In genomic region chr16:4415538-4416199, GRCh38 we compare ENCODE assay signal across 8 cellular contexts. TPM values are rescaled to one million over a fixed set of nuclear protein-coding genes. Genes with fewer than 3 reads are reported as not detected.
DNase-seq lines count a peak whose midpoint lies in the region; ATAC-seq lines count a peak whose summit lies in the region.

No MANE protein-coding gene starts in this region.

- peak overlapping the region; percentile 92 to 96 (median 94) for H3K4me3 Mint-ChIP-seq in IgD-negative memory B cell

- no peaks in the 10 kb centered on the region for H3K36me3 Mint-ChIP-seq in IgD-negative memory B cell

- DNase-seq in NCI-H1417 (lab: John Stamatoyannopoulos, UW) (peak in 2 of 3 experiments; percentile 50 to 60), NCI-H1417 treated with DMSO at 0.1 percent for 48 hours (lab: John Stamatoyannopoulos, UW) (no peak), cerebellum (ENCODE audit: low spot score) (peak; percentile 27), left lobe of liver (ENCODE audit: low spot score) (no peak), 8988T (no peak)
- peak; percentile 34 for DNase-seq in activated CD4-positive, alpha-beta T cell treated with anti-CD3 and anti-CD28 coated beads for 1 hour
- DNase-seq in stimulated activated CD4-positive, alpha-beta T cell treated with anti-CD3 and anti-CD28 coated beads, Interleukin-4, amount 100 ng/mL, for 1 hour, result peak; percentile 57

- ATAC-seq in left lobe of liver, result peak; percentile 37

- H3K27me3 Mint-ChIP-seq in IgD-negative memory B cell, result no peaks in the 10 kb centered on the region

- H3K4me1 Mint-ChIP-seq in IgD-negative memory B cell, result peaks cover 8 to 34% (median 28%) of the 10 kb centered on the region in 3 donors

- H3K9me3 Mint-ChIP-seq in IgD-negative memory B cell, result no peaks in the 10 kb centered on the region

- peak overlapping the region; percentile 87 to 99 (median 99) for H3K27ac Mint-ChIP-seq in IgD-negative memory B cell

RNA-seq across cellular contexts. Expression of gene CORO7, which starts 0.7 kb away (rescaled TPM):
- 108 TPM for polyA plus RNA-seq in IgD-negative memory B cell
- total RNA-seq in cerebellum (27.4 TPM), left lobe of liver (9.6 TPM)

RNA-seq across cellular contexts. Expression of gene DNAJA3, which starts 10.0 kb away (rescaled TPM):
- 42.7 TPM for polyA plus RNA-seq in IgD-negative memory B cell
- total RNA-seq in cerebellum (35.2 TPM), left lobe of liver (57.0 TPM)

RNA-seq across cellular contexts. Expression of gene VASN, which starts 44.0 kb away (rescaled TPM):
- 0.45 TPM for polyA plus RNA-seq in IgD-negative memory B cell
- 2.4 TPM for total RNA-seq in cerebellum
- 22.3 TPM for total RNA-seq in left lobe of liver

RNA-seq across cellular contexts. Expression of gene NMRAL1, which starts 58.8 kb away (rescaled TPM):
- polyA plus RNA-seq in IgD-negative memory B cell, result 45.3 TPM
- total RNA-seq in cerebellum, result 27.0 TPM
- total RNA-seq in left lobe of liver, result 38.3 TPM

Comparison
In these comparisons a context has a peak if more than half of its experiments do, and no peak if none do; other contexts are left out.
1. DNase-seq: peak in NCI-H1417 (2 of 3), activated CD4-positive, alpha-beta T cell treated with anti-CD3 and anti-CD28 coated beads for 1 hour (single experiment), cerebellum (single experiment) and stimulated activated CD4-positive, alpha-beta T cell treated with anti-CD3 and anti-CD28 coated beads, Interleukin-4, amount 100 ng/mL, for 1 hour (single experiment); none in NCI-H1417 treated with DMSO at 0.1 percent for 48 hours (single experiment), left lobe of liver (single experiment) and 8988T (single experiment).